In genomic region chr12:53443955-53444354, GRCh38 we compare ENCODE assay signal across 1 cellular context.
TF ChIP-seq lines count a peak whose summit lies in the region.

No MANE protein-coding gene starts in this region.

TF ChIP-seq in GM12878, 131 proteins besides CTCF, POLR2A, EP300 and RAD21:
- TF ChIP-seq ATF2 (IDR thresholded peaks at IDR 0.05; ENCODE audit: low read length): no peak
- TF ChIP-seq HDAC2 (IDR thresholded peaks at IDR 0.05): no peak
- no peak for TF ChIP-seq CHD2 (IDR thresholded peaks at IDR 0.05; ENCODE audit: borderline replicate concordance, low read depth, low read length)
- no peak for TF ChIP-seq KAT2A (conservative IDR thresholded peaks at IDR 0.05; ENCODE audit: control insufficient read depth, low read depth, low read length)
- no peak for TF ChIP-seq EED (IDR thresholded peaks at IDR 0.05; ENCODE audit: low read depth)
- no peak for TF ChIP-seq ZNF622 (IDR thresholded peaks at IDR 0.05)
TF ChIP-seq in GM12878: peak in this region for 0.
